Comparison of ENCODE assay signal across 1 cellular context in the genomic region with DNA sequence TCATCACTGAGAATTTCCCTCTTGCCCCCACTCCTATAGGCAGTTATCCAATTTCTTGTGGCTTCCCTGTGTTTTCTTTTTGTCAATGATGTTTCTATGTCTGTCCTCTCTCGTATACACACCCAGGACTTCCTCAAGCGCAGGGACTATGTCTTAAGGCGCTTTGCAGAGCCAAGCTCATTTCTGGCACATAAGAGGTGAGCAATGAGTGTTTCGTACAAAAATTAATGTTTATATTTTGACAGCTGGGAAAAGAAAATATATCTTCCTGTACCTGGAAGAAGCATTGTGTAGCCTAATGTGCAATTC.
TF ChIP-seq lines count a peak whose summit lies in the region.

No MANE protein-coding gene starts in this region.

TF ChIP-seq in HEK293, 187 proteins besides CTCF, POLR2A, EP300 and RAD21 (continued from another document):
- TF ChIP-seq GLIS1 (tag by site-specific recombination; IDR thresholded peaks at IDR 0.05), result no peak
- TF ChIP-seq ZNF548 (tag by site-specific recombination; IDR thresholded peaks at IDR 0.05), result no peak
- TF ChIP-seq ZNF239 (tag by site-specific recombination; IDR thresholded peaks at IDR 0.05), result no peak
- TF ChIP-seq AEBP2 (tag by site-specific recombination; IDR thresholded peaks at IDR 0.05; ENCODE audit: borderline replicate concordance), result no peak
- TF ChIP-seq KLF17 (tag by site-specific recombination; IDR thresholded peaks at IDR 0.05), result no peak
